ENCODE assay signal across 20 cellular contexts in the genomic region with DNA sequence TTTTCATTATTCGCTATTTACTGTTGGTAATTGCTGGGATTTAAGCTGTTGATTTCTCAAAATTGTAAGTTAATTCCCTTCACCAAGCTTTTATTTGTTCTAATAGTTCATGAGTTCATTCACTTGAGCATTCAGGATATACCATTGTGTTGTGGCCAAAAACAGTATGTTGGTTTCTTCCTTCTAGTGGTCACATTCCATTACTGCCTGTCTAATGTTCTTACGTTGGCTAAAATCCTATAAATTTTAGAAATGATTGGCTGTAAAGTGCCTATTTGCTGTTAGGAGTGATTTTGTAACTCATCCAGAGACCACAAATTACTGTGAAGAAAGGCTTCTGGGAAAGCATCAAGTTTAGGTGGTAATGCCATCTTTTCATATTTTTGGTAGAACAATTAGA.
DNase-seq lines count a peak whose midpoint lies in the region; ATAC-seq and TF ChIP-seq lines count a peak whose summit lies in the region.
"Had no signal": no experiment of that assay in that cellular context is flagged by ENCODE, and none has a peak within 500 bp of the region (broad histone marks: within the 10 kb centered on the region; RNA-seq: fewer than 3 reads in every experiment).

No MANE protein-coding gene starts in this region.

- H2AFZ ChIP-seq in GM23248: no peak overlapping the region

- peaks cover 24% of the 10 kb centered on the region for H3K79me2 ChIP-seq in GM23248 (ENCODE audit: insufficient read depth)

- H3K9ac ChIP-seq in GM23248: no peak overlapping the region
- no peak overlapping the region for H3K9ac ChIP-seq in adipocyte (ENCODE audit: low read length)
- H3K9ac ChIP-seq: KMS-11 had no signal

- DNase-seq in AG10803 (ENCODE audit: low read depth) (peak; percentile 81), GM23248 (peak; percentile 13), adipocyte (ENCODE audit: low read depth) (peak; percentile 24), fibroblast of mammary gland (ENCODE audit: low read depth) (peak; percentile 51), NCI-H2107 treated with DMSO at 0.1 percent for 48 hours (lab: John Stamatoyannopoulos, UW; ENCODE audit: unreplicated experiment) (no peak), SHP77 (lab: John Stamatoyannopoulos, UW) (no peak)
- DNase-seq: activated CD4-positive, alpha-beta T cell treated with anti-CD3 and anti-CD28 coated beads for 1 hour; activated naive CD8-positive, alpha-beta T cell treated with anti-CD3 and anti-CD28 coated beads, Interleukin-2, amount 10 ng/mL, durations not matched to agents 7 days and 5 days; colonic mucosa; foreskin fibroblast; NCI-H1930; NCI-H69; occipital lobe; Right ventricle myocardium superior; small intestine; stimulated activated naive CD8-positive, alpha-beta T cell treated with anti-CD3 and anti-CD28 coated beads, Interleukin-15, Interleukin-2, amounts not matched to agents 100 U/mL and 50 U/mL, for 24 hours had no signal

- H3K36me3 ChIP-seq in GM23248 (ENCODE audit: low read depth) (no peaks in the 10 kb centered on the region), adipocyte (ENCODE audit: control insufficient read depth, insufficient read depth, low read length, severe bottlenecking) (no peaks in the 10 kb centered on the region)
- H3K36me3 ChIP-seq: colonic mucosa, vagina had no signal

- H3K4me2 ChIP-seq in GM23248 (ENCODE audit: unreplicated experiment): no peak overlapping the region
- H3K4me2 ChIP-seq: KMS-11 had no signal

- 0 out of 2 replicates have a peak, but pooled peaks cover 4% of the 10 kb centered on the region for H3K9me2 ChIP-seq in GM23248 (ENCODE audit: insufficient read depth)

- H3K9me3 ChIP-seq in GM23248 (ENCODE audit: low read depth): no peaks in the 10 kb centered on the region
- no peaks in the 10 kb centered on the region for H3K9me3 ChIP-seq in adipocyte (ENCODE audit: control insufficient read depth, low read length)
- H3K9me3 ChIP-seq: colonic mucosa, vagina had no signal

- in situ Hi-C loops in GM23248 (cut with MboI): no loop called here

- TF ChIP-seq CTCF in AG10803 (conservative IDR thresholded peaks at IDR 0.05; ENCODE audit: low read length) (no peak; the same call in 1 of the 2 replicates), fibroblast of mammary gland (conservative IDR thresholded peaks at IDR 0.05; ENCODE audit: control insufficient read depth, insufficient read depth, low read depth, low read length) (no peak)

- H3K4me3 ChIP-seq in AG10803 (ENCODE audit: low read length) (no peak overlapping the region), GM23248 (no peak overlapping the region), adipocyte (ENCODE audit: low read length) (no peak overlapping the region), fibroblast of mammary gland (ENCODE audit: control insufficient read depth, low read depth, low read length) (no peak overlapping the region)
- H3K4me3 ChIP-seq: colonic mucosa, vagina had no signal

- WGBS in GM23248 (ENCODE audit: low coverage in 1 of 2, low lambda C conversion rate in 2 of 2, missing lambda C conversion rate in 2 of 2), 2 experiments: 82 to 87% methylated on average over 2 of the region's 2 CpGs

- no peak for ATAC-seq in GM18502 (IDR thresholded peaks at IDR 0.05; ENCODE audit: poor library complexity, unreplicated experiment)
- ATAC-seq in GM18505 (IDR thresholded peaks at IDR 0.05; ENCODE audit: unreplicated experiment): no peak
- ATAC-seq: stimulated activated naive CD8-positive, alpha-beta T cell treated with anti-CD3 and anti-CD28 coated beads, Interleukin-15, Interleukin-2, amounts not matched to agents 100 U/mL and 50 U/mL, for 24 hours had no signal

- H3F3A ChIP-seq in GM23248 (ENCODE audit: insufficient read depth): no peaks in the 10 kb centered on the region

- no peak for TF ChIP-seq POLR2A in GM18505 (IDR thresholded peaks at IDR 0.05; ENCODE audit: borderline replicate concordance, extremely low read depth, insufficient read depth, insufficient read length)

- H3K27me3 ChIP-seq in GM23248 (replicated peaks; ENCODE audit: insufficient read depth) (no peaks in the 10 kb centered on the region), adipocyte (replicated peaks; ENCODE audit: control insufficient read depth, insufficient read depth, low read length) (no peaks in the 10 kb centered on the region)
- H3K27me3 ChIP-seq: colonic mucosa, vagina had no signal

- no peaks in the 10 kb centered on the region for H3K4me1 ChIP-seq in GM23248 (ENCODE audit: insufficient read depth)
- peaks cover 18% of the 10 kb centered on the region for H3K4me1 ChIP-seq in adipocyte (ENCODE audit: control insufficient read depth, insufficient read depth, low read length)
- H3K4me1 ChIP-seq: colonic mucosa had no signal

- H4K20me1 ChIP-seq in GM23248 (ENCODE audit: insufficient read depth): no peaks in the 10 kb centered on the region

- no peak overlapping the region for H3K27ac ChIP-seq in GM23248
- H3K27ac ChIP-seq: colonic mucosa, KMS-11, vagina had no signal

Comparison
In these comparisons a context has a peak if more than half of its experiments do, and no peak if none do; other contexts are left out.
1. DNase-seq: peak in AG10803 (single experiment), GM23248 (single experiment), adipocyte (single experiment) and fibroblast of mammary gland (single experiment); none in NCI-H2107 treated with DMSO at 0.1 percent for 48 hours (single experiment) and SHP77 (0 of 2).